Comparison of ENCODE assay signal across 3 cellular contexts in the genomic region with DNA sequence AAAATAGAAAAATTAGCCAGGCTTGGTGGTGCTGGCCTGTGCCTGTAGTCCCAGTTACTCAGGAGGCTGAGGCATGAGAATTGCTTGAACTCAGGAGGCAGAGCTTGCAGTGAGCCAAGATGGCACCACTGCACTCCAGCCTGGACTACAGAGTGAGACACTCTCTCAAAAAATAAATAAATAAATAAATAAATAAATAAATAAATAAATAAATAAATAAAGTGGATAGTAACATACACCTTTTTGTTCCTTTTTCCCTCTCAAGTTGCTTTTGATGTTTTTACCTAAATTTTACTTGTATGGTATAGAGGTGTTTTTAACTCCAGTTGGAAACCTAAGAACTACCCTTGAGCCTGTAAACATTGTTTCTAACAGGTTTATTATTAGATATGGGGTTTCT.
A peak's percentile ranks its signal among the peaks of the same experiment; 100 is the strongest.
TF ChIP-seq lines count a peak whose summit lies in the region.

No MANE protein-coding gene starts in this region.

TF ChIP-seq in A549, 52 proteins besides CTCF, POLR2A, EP300 and RAD21:
- TF ChIP-seq ZC3H11A (IDR thresholded peaks at IDR 0.05): peak; percentile 88

TF ChIP-seq in HEK293, 187 proteins besides CTCF, POLR2A, EP300 and RAD21 (continues in another document):
- TF ChIP-seq KLF7 (tag by site-specific recombination; IDR thresholded peaks at IDR 0.05; ENCODE audit: borderline replicate concordance) (peak; percentile 54; the same call in 1 of the 2 replicates), ZNF202 (tag by site-specific recombination; IDR thresholded peaks at IDR 0.05; ENCODE audit: borderline replicate concordance) (peak; percentile 94), ZNF404 (tag by site-specific recombination; IDR thresholded peaks at IDR 0.05) (peak; percentile 95), ZNF266 (tag by site-specific recombination; IDR thresholded peaks at IDR 0.05; ENCODE audit: low read depth) (peak; percentile 80), ZNF580 (tag by site-specific recombination; IDR thresholded peaks at IDR 0.05) (peak; percentile 80; the same call in 1 of the 2 replicates), ZNF629 (tag by site-specific recombination; IDR thresholded peaks at IDR 0.05) (peak; percentile 80), ZNF140 (tag by site-specific recombination; IDR thresholded peaks at IDR 0.05) (peak; percentile 93), ZNF560 (tag by site-specific recombination; IDR thresholded peaks at IDR 0.05; ENCODE audit: borderline replicate concordance) (peak; percentile 83), ZNF654 (tag by site-specific recombination; IDR thresholded peaks at IDR 0.05; ENCODE audit: low read depth) (peak; percentile 52), ZNF530 (tag by site-specific recombination; IDR thresholded peaks at IDR 0.05; ENCODE audit: low read depth) (peak; percentile 58; the same call in 1 of the 2 replicates), ZNF19 (tag by site-specific recombination; IDR thresholded peaks at IDR 0.05; ENCODE audit: low read depth) (0 out of 2 replicates have a peak, but pooled peaks have one; percentile 46), ZNF341 (tag by site-specific recombination; IDR thresholded peaks at IDR 0.05; ENCODE audit: low read depth) (peak; percentile 42; the same call in 1 of the 2 replicates), ZNF366 (tag by site-specific recombination; conservative IDR thresholded peaks at IDR 0.05) (0 out of 2 replicates have a peak, but pooled peaks have one; percentile 22), ZNF555 (tag by site-specific recombination; conservative IDR thresholded peaks at IDR 0.05) (peak; percentile 95), ZNF529 (tag by site-specific recombination; IDR thresholded peaks at IDR 0.05; ENCODE audit: insufficient replicate concordance) (peak; percentile 38), ZBTB21 (tag by site-specific recombination; IDR thresholded peaks at IDR 0.05) (peak; percentile 55; the same call in 1 of the 2 replicates), ZBTB11 (tag by site-specific recombination; conservative IDR thresholded peaks at IDR 0.05; ENCODE audit: low read depth) (peak; percentile 86), ZNF138 (tag by site-specific recombination; IDR thresholded peaks at IDR 0.05; ENCODE audit: borderline replicate concordance) (0 out of 2 replicates have a peak, but pooled peaks have one; percentile 77), ZNF664 (tag by site-specific recombination; IDR thresholded peaks at IDR 0.05) (peak; percentile 74; the same call in 1 of the 2 replicates), ZNF121 (tag by site-specific recombination; IDR thresholded peaks at IDR 0.05) (0 out of 2 replicates have a peak, but pooled peaks have one; percentile 56), ZFP37 (tag by site-specific recombination; IDR thresholded peaks at IDR 0.05) (peak; percentile 64; the same call in 1 of the 2 replicates), ZBTB8A (tag by site-specific recombination; IDR thresholded peaks at IDR 0.05) (peak; percentile 84), ZNF558 (tag by site-specific recombination; IDR thresholded peaks at IDR 0.05) (peak; percentile 92), GLI2 (tag by site-specific recombination; IDR thresholded peaks at IDR 0.05; ENCODE audit: borderline replicate concordance, low read depth) (peak; percentile 53; the same call in 1 of the 2 replicates), ZNF394 (tag by site-specific recombination; IDR thresholded peaks at IDR 0.05; ENCODE audit: borderline replicate concordance) (peak; percentile 99), SP3 (tag by site-specific recombination; IDR thresholded peaks at IDR 0.05) (0 out of 2 replicates have a peak, but pooled peaks have one; percentile 26), RBAK (tag by site-specific recombination; IDR thresholded peaks at IDR 0.05) (peak; percentile 67; the same call in 1 of the 2 replicates), ZNF510 (tag by site-specific recombination; IDR thresholded peaks at IDR 0.05; ENCODE audit: insufficient replicate concordance) (peak; percentile 85), ZNF426 (tag by site-specific recombination; IDR thresholded peaks at IDR 0.05) (peak; percentile 97), MZF1 (tag by site-specific recombination; IDR thresholded peaks at IDR 0.05; ENCODE audit: borderline replicate concordance) (peak; percentile 20; the same call in 1 of the 2 replicates)
- TF ChIP-seq, protein P1, sequence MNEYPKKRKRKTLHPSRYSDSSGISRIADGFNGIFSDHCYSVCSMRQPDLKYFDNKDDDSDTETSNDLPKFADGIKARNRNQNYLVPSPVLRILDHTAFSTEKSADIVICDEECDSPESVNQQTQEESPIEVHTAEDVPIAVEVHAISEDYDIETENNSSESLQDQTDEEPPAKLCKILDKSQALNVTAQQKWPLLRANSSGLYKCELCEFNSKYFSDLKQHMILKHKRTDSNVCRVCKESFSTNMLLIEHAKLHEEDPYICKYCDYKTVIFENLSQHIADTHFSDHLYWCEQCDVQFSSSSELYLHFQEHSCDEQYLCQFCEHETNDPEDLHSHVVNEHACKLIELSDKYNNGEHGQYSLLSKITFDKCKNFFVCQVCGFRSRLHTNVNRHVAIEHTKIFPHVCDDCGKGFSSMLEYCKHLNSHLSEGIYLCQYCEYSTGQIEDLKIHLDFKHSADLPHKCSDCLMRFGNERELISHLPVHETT (tag by site-specific recombination; IDR thresholded peaks at IDR 0.05): 0 out of 2 replicates have a peak, but pooled peaks have one; percentile 52

TF ChIP-seq in K562, 482 proteins besides CTCF, POLR2A, EP300 and RAD21:
- TF ChIP-seq ZC3H11A (IDR thresholded peaks at IDR 0.05; ENCODE audit: low read depth, low read length): peak; percentile 84; the same call in 1 of the 2 replicates
TF ChIP-seq in K562: peak in this region for 1; not testable (repeated sequence) for 481.
